In genomic region chr10:68950598-68950997, GRCh38 we compare ENCODE assay signal across 9 cellular contexts.
"Had no signal": no experiment of that assay in that cellular context is flagged by ENCODE, and none has a peak within 500 bp of the region (broad histone marks: within the 10 kb centered on the region; RNA-seq: fewer than 3 reads in every experiment).

No MANE protein-coding gene starts in this region.

- H3K9me3 ChIP-seq: HAP-1 had no signal

- ATAC-seq: HCT116 had no signal

- H3K9ac ChIP-seq: GM23248 had no signal

- H2AFZ ChIP-seq: GM23248 had no signal

- H3K4me3 ChIP-seq: GM23248, HAP-1 had no signal

- H3K27ac ChIP-seq: GM23248, HL-60 had no signal

- DNase-seq: GM23248, GOT3, H7, HFFc6, IMR-90, KBM-7 had no signal
